14 cellular contexts compared by ENCODE assay signal in the genomic region with DNA sequence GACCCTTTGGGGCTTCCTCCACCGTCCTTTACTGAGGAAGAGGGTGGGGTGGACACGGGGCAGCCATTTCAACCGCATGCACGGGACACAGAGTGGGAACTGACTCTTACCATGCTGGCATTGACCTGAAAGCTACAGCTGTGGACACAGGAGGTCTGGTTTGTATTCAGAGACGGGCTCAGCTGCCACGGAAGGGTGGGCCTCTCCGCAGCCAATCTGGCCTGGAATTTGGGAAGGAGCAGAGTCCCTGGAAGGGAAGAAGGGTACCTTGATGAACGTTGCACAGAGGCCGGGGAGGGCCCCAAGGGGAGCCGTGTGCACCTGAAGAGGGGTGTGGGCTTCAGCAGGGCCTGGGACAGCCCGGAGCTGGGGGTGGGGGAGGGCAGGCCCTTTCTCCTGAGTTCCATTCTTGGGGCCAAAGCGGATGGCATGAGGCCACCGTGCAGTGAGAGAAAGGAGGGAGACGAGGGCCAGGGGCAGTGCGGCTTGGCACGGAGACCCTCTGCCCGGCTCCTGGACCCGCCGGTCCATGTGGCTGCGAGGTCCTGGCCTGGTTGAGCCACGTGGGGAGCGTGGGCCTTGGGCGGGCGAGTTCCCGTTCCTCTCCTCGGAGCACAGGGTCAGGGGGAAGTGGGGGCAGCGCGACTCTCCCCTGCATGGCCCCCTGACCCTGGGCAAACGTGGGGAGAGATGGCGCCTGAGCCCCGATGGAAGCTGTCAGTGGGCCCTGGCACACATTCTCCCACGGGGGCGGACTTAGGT. TPM values are rescaled to one million over a fixed set of nuclear protein-coding genes. Genes with fewer than 3 reads are reported as not detected.
A peak's percentile ranks its signal among the peaks of the same experiment; 100 is the strongest.
DNase-seq lines count a peak whose midpoint lies in the region; ATAC-seq and TF ChIP-seq lines count a peak whose summit lies in the region.
"Had no signal": no experiment of that assay in that cellular context is flagged by ENCODE, and none has a peak within 500 bp of the region (broad histone marks: within the 10 kb centered on the region; RNA-seq: fewer than 3 reads in every experiment).

No MANE protein-coding gene starts in this region.

- TF ChIP-seq POLR2A in heart left ventricle (IDR thresholded peaks at IDR 0.05) (no peak), vagina (IDR thresholded peaks at IDR 0.05) (no peak)

- H3K27me3 ChIP-seq in PC-3 (ENCODE audit: low read length), result no peaks in the 10 kb centered on the region
- H3K27me3 ChIP-seq in heart left ventricle, result peaks cover 0 to 10% (median 0%) of the 10 kb centered on the region in 9 donors
- no peaks in the 10 kb centered on the region for H3K27me3 ChIP-seq in vagina

- H3K27me3 Mint-ChIP-seq in nephron (ENCODE audit: low read depth), result peaks cover 5% of the 10 kb centered on the region
- peaks cover 17% of the 10 kb centered on the region for H3K27me3 Mint-ChIP-seq in activated T-cell treated with anti-CD3 and anti-CD28 coated beads, Interleukin-2, amount 50 U/mL, for 72 hours (ENCODE audit: low read depth)

- DNase-seq in PC-3, result no peak
- DNase-seq in heart left ventricle, result no peak
- DNase-seq in vagina (ENCODE audit: extremely low spot score in 2 of 2), result no peak
- no peak for DNase-seq in AG08396 (ENCODE audit: low spot score)
- no peak for DNase-seq in activated T-cell treated with anti-CD3 and anti-CD28 coated beads, Interleukin-2, amount 50 U/mL, for 72 hours
- DNase-seq in stimulated activated naive CD4-positive, alpha-beta T cell treated with Interleukin-2 at 50 U/mL for 16 hours (lab: John Stamatoyannopoulos, UW), result no peak
- DNase-seq: activated CD8-positive, alpha-beta T cell treated with anti-CD3 and anti-CD28 coated beads, Interleukin-2, amount 10 ng/mL, durations not matched to agents 7 days and 5 days; C1 segment of cervical spinal cord; DMS79 treated with DMSO at 0.1 percent for 48 hours; NCI-H1930; NCI-H510A had no signal

- no peak for ATAC-seq in PC-3
- ATAC-seq in heart left ventricle, result peak in 3 of 4 donors; percentile 25 to 31 (median 29)
- no peak for ATAC-seq in activated T-cell treated with anti-CD3 and anti-CD28 coated beads, Interleukin-2, amount 50 U/mL, for 72 hours (replicated peaks in 1 of 2)
- ATAC-seq: activated CD8-positive, alpha-beta T cell treated with anti-CD3 and anti-CD28 coated beads, Interleukin-2, amount 10 ng/mL, durations not matched to agents 7 days and 5 days had no signal

- no peaks in the 10 kb centered on the region for H4K20me1 ChIP-seq in PC-3 (ENCODE audit: low read length)

- H3K36me3 ChIP-seq in PC-3 (ENCODE audit: low read depth, low read length), result peaks cover 21% of the 10 kb centered on the region
- H3K36me3 ChIP-seq in heart left ventricle, result peaks cover 4 to 43% (median 27%) of the 10 kb centered on the region in 9 donors
- peaks cover 0 to 31% of the 10 kb centered on the region in 2 donors for H3K36me3 ChIP-seq in vagina

- CTCF ChIA-PET in PC-3 (lab: Charles Lee), result interaction anchor here (0.6 to 0.9 kb wide), 2 partner anchors 11 to 33 kb away, joined by 3 read pairs; no protein-coding TSS in a partner anchor

- 62 to 83% (median 70%) methylated on average over 16 to 33 of the region's 33 CpGs for WGBS in heart left ventricle, 4 donors

- H3K79me2 ChIP-seq in PC-3 (ENCODE audit: low read length), result no peaks in the 10 kb centered on the region

- POLR2A ChIA-PET in PC-3 (lab: Charles Lee; ENCODE audit: unreplicated experiment), result no interaction called here

- no peaks in the 10 kb centered on the region for H3K9me2 ChIP-seq in PC-3 (replicated peaks; ENCODE audit: low read length)

- no peaks in the 10 kb centered on the region for H3F3A ChIP-seq in PC-3 (ENCODE audit: low read length, unreplicated experiment)

- H3K9me3 ChIP-seq in PC-3 (ENCODE audit: low read length), result no peaks in the 10 kb centered on the region
- H3K9me3 ChIP-seq in heart left ventricle, result no peaks in the 10 kb centered on the region
- H3K9me3 ChIP-seq in vagina, result no peaks in the 10 kb centered on the region

- H3K36me3 Mint-ChIP-seq in nephron (ENCODE audit: low read depth), result peaks cover 10% of the 10 kb centered on the region
- no peaks in the 10 kb centered on the region for H3K36me3 Mint-ChIP-seq in activated T-cell treated with anti-CD3 and anti-CD28 coated beads, Interleukin-2, amount 50 U/mL, for 72 hours (ENCODE audit: insufficient read depth in 2 of 2)

- peak overlapping the region; percentile 37 to 71 (median 63) for H3K27ac Mint-ChIP-seq in nephron
- no peak overlapping the region for H3K27ac Mint-ChIP-seq in activated T-cell treated with anti-CD3 and anti-CD28 coated beads, Interleukin-2, amount 50 U/mL, for 72 hours
- H3K27ac Mint-ChIP-seq: activated CD8-positive, alpha-beta T cell treated with anti-CD3 and anti-CD28 coated beads, Interleukin-2, amount 10 ng/mL, durations not matched to agents 7 days and 5 days had no signal

- peak overlapping the region in 2 of 3 experiments; percentile 57 to 62 for H3K4me3 Mint-ChIP-seq in nephron
- H3K4me3 Mint-ChIP-seq in activated T-cell treated with anti-CD3 and anti-CD28 coated beads, Interleukin-2, amount 50 U/mL, for 72 hours, result no peak overlapping the region
- H3K4me3 Mint-ChIP-seq: activated CD8-positive, alpha-beta T cell treated with anti-CD3 and anti-CD28 coated beads, Interleukin-2, amount 10 ng/mL, durations not matched to agents 7 days and 5 days had no signal

- TF ChIP-seq CTCF in PC-3 (conservative IDR thresholded peaks at IDR 0.05; ENCODE audit: low read depth, low read length) (no peak), heart left ventricle (IDR thresholded peaks at IDR 0.05) (no peak), nephron (IDR thresholded peaks at IDR 0.05; ENCODE audit: unreplicated experiment in 3 of 3) (no peak), vagina (IDR thresholded peaks at IDR 0.05) (no peak)

- intact Hi-C loops in PC-3 (cut with micrococcal nuclease) (no loop called here), heart left ventricle (cut with DNase I) (no loop called here), vagina (cut with DNase I) (no loop called here)

- H3K4me2 ChIP-seq in PC-3 (ENCODE audit: low read length), result no peak overlapping the region

- H3K27ac ChIP-seq in PC-3 (ENCODE audit: low read length), result peak overlapping the region; percentile 96
- peak overlapping the region in 8 of 12 donors; percentile 0 to 60 (median 40) for H3K27ac ChIP-seq in heart left ventricle
- H3K27ac ChIP-seq in vagina, result peak overlapping the region; percentile 65

- no peaks in the 10 kb centered on the region for H3K9me3 Mint-ChIP-seq in nephron
- H3K9me3 Mint-ChIP-seq in activated T-cell treated with anti-CD3 and anti-CD28 coated beads, Interleukin-2, amount 50 U/mL, for 72 hours, result no peaks in the 10 kb centered on the region

- no peak overlapping the region for H3K9ac ChIP-seq in PC-3 (ENCODE audit: low read length)

- H3K4me3 ChIP-seq in PC-3 (ENCODE audit: low read length) (no peak overlapping the region), heart left ventricle (peak overlapping the region in 3 of 12 donors; percentile 10 to 39 (median 37)), vagina (no peak overlapping the region)

- H3K4me1 ChIP-seq in PC-3 (ENCODE audit: insufficient read depth, low read length) (peaks cover 24% of the 10 kb centered on the region), heart left ventricle (peaks cover 0 to 35% (median 16%) of the 10 kb centered on the region in 12 donors), vagina (peaks cover 45% of the 10 kb centered on the region)

- H2AFZ ChIP-seq in PC-3 (ENCODE audit: low read length), result no peak overlapping the region

- BruUV-seq in PC-3 (replicated peaks; lab: Mats Ljungman, UMichigan), result no TSS peak

- peaks cover 51% of the 10 kb centered on the region for H3K4me1 Mint-ChIP-seq in nephron
- H3K4me1 Mint-ChIP-seq in activated T-cell treated with anti-CD3 and anti-CD28 coated beads, Interleukin-2, amount 50 U/mL, for 72 hours (ENCODE audit: low read depth), result peaks cover 8% of the 10 kb centered on the region

RNA-seq across cellular contexts. Expression of a gene that starts 14.6 kb away (rescaled TPM):
- 80.7 and 87.3 TPM in 2 replicates for total RNA-seq in PC-3 (2014; rRNA removed)
- total RNA-seq in heart left ventricle, result 100 to 1,000 TPM in 2 of 9 donors, 10 to 100 TPM in 7; 22.0 to 253 (median 33.5) TPM
- polyA plus RNA-seq in heart left ventricle, result 10 to 100 TPM; 23.8 to 53.6 TPM
- total RNA-seq in vagina, result 82.7 TPM
- 10 to 100 TPM in 1 of 2 donors, 1 to 10 TPM in 1; 8.8 to 12.2 TPM for total RNA-seq in activated T-cell treated with anti-CD3 and anti-CD28 coated beads, Interleukin-2, amount 50 U/mL, for 72 hours

RNA-seq across cellular contexts. Expression of a gene that starts 43.4 kb away (rescaled TPM):
- total RNA-seq in PC-3 (2014; rRNA removed) (1.4 and 2.0 TPM in 2 replicates), heart left ventricle (1 to 10 TPM in 1 of 9 donors, under 1 TPM in 3, not detected in 5; 0.21 to 3.2 (median 0.48) TPM), vagina (8.6 TPM)
- under 1 TPM; 0.37 to 0.53 TPM for polyA plus RNA-seq in heart left ventricle
- not detected for total RNA-seq in activated T-cell treated with anti-CD3 and anti-CD28 coated beads, Interleukin-2, amount 50 U/mL, for 72 hours
- total RNA-seq: activated CD8-positive, alpha-beta T cell treated with anti-CD3 and anti-CD28 coated beads, Interleukin-2, amount 10 ng/mL, durations not matched to agents 7 days and 5 days; glomerular endothelial cell had no signal
- polyA plus RNA-seq: keratinocyte had no signal

RNA-seq across cellular contexts. Expression of a gene that starts 53.9 kb away (rescaled TPM):
- total RNA-seq in PC-3 (2014; rRNA removed) (not detected in 2 replicates), heart left ventricle (not detected), vagina (not detected)
- under 1 TPM in 1 of 2 donors, not detected in 1; 0.19 TPM for polyA plus RNA-seq in heart left ventricle
- not detected for total RNA-seq in activated T-cell treated with anti-CD3 and anti-CD28 coated beads, Interleukin-2, amount 50 U/mL, for 72 hours
- total RNA-seq: activated CD8-positive, alpha-beta T cell treated with anti-CD3 and anti-CD28 coated beads, Interleukin-2, amount 10 ng/mL, durations not matched to agents 7 days and 5 days; glomerular endothelial cell had no signal
- polyA plus RNA-seq: keratinocyte had no signal

Comparison
In these comparisons a context has a peak if more than half of its experiments do, and no peak if none do; other contexts are left out.
1. ATAC-seq: peak in heart left ventricle (3 of 4); none in PC-3 (single experiment) and activated T-cell treated with anti-CD3 and anti-CD28 coated beads, Interleukin-2, amount 50 U/mL, for 72 hours (0 of 2).
2. H3K27ac ChIP-seq: peak in every context shown above with its lines; median percentile 96 in PC-3; 65 in vagina; 40 in heart left ventricle.
3. H3K4me3 Mint-ChIP-seq: peak in nephron (2 of 3); none in activated T-cell treated with anti-CD3 and anti-CD28 coated beads, Interleukin-2, amount 50 U/mL, for 72 hours (0 of 2).